ENCODE assay signal across 14 cellular contexts in the genomic region with DNA sequence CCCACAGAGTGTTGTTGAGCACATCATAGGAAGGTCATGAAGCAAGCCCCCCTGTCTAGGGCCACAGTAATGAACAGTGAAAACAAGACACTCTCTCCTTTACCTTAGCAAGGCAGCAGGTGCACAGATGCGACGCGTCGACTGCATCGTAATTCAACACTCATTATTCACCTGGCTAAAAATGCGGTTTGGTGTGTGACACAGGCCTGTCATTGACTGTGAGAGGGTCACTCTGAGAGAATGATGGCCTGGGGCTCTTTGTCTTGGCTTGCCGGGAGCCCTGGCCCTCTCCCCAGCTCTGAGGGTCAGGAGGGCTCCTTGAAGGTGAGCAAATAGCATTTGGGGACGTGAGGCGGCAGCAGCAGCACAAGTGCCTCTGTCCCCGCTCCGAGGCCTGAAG. TPM values are rescaled to one million over a fixed set of nuclear protein-coding genes. Genes with fewer than 3 reads are reported as not detected.
DNase-seq lines count a peak whose midpoint lies in the region; ATAC-seq and TF ChIP-seq lines count a peak whose summit lies in the region.
"Had no signal": no experiment of that assay in that cellular context is flagged by ENCODE, and none has a peak within 500 bp of the region (broad histone marks: within the 10 kb centered on the region; RNA-seq: fewer than 3 reads in every experiment).

No MANE protein-coding gene starts in this region.

- H3K27me3 ChIP-seq in esophagus (ENCODE audit: control insufficient read depth in 1 of 2, insufficient read depth in 2 of 2, low read length in 2 of 2) (no peaks in the 10 kb centered on the region), stomach smooth muscle (ENCODE audit: control insufficient read depth in 1 of 2, insufficient read depth in 2 of 2, low read length in 2 of 2) (no peaks in the 10 kb centered on the region)

- H3K9me3 Mint-ChIP-seq in natural killer cell = no peaks in the 10 kb centered on the region
- H3K9me3 Mint-ChIP-seq: activated T-helper 17 cell treated with anti-CD3 and anti-CD28 coated beads, Interleukin-2, amount 50 U/mL, for 72 hours had no signal

- H3K27ac ChIP-seq in esophagus (ENCODE audit: low read depth in 2 of 2, low read length in 1 of 2) (peak overlapping the region; percentile 16 to 97), stomach smooth muscle (ENCODE audit: low read length) (peak overlapping the region; percentile 89)
- H3K27ac ChIP-seq: coronary artery had no signal

- H3K4me3 ChIP-seq in esophagus (ENCODE audit: low read depth in 1 of 2, low read length in 2 of 2) (no peak overlapping the region), stomach smooth muscle (ENCODE audit: low read length in 2 of 2) (peak overlapping the region in 1 of 2 donors; percentile 15)
- H3K4me3 ChIP-seq: coronary artery had no signal

- H3K36me3 ChIP-seq in esophagus (ENCODE audit: control insufficient read depth in 2 of 2, insufficient read depth in 2 of 2, low read length in 1 of 2) = no peaks in the 10 kb centered on the region
- no peaks in the 10 kb centered on the region for H3K36me3 ChIP-seq in stomach smooth muscle (ENCODE audit: control insufficient read depth in 2 of 2, insufficient read depth in 2 of 2, low read length in 2 of 2)

- no peak for TF ChIP-seq CTCF in natural killer cell (IDR thresholded peaks at IDR 0.05)

- intact Hi-C loops in natural killer cell (cut with micrococcal nuclease) = no loop called here

- peaks cover 6 to 45% of the 10 kb centered on the region in 2 donors for H3K4me1 ChIP-seq in esophagus (ENCODE audit: control insufficient read depth in 2 of 2, insufficient read depth in 2 of 2, low read length in 1 of 2)
- H3K4me1 ChIP-seq in stomach smooth muscle (ENCODE audit: control insufficient read depth, insufficient read depth, low read length) = peaks cover 85% of the 10 kb centered on the region

- WGBS in esophagus, 2 donors = 88 to 92% methylated on average over 11 of the region's 11 CpGs

- H3K4me1 Mint-ChIP-seq in natural killer cell = peaks cover 6 to 9% of the 10 kb centered on the region in 2 donors
- peaks cover 2% of the 10 kb centered on the region for H3K4me1 Mint-ChIP-seq in T-helper 17 cell
- H3K4me1 Mint-ChIP-seq: activated T-helper 17 cell treated with anti-CD3 and anti-CD28 coated beads, Interleukin-2, amount 50 U/mL, for 72 hours had no signal

- ATAC-seq in natural killer cell (no peak), T-helper 17 cell (no peak)
- ATAC-seq: activated T-helper 17 cell treated with anti-CD3 and anti-CD28 coated beads, Interleukin-2, amount 50 U/mL, for 72 hours had no signal

- peak; percentile 33 for DNase-seq in NCI-H2107 treated with DMSO at 0.1 percent for 48 hours (lab: John Stamatoyannopoulos, UW; ENCODE audit: unreplicated experiment)
- no peak for DNase-seq in NCI-H2107 (lab: John Stamatoyannopoulos, UW)
- peak; percentile 17 for DNase-seq in NCI-H748 treated with DMSO at 0.1 percent for 48 hours (lab: John Stamatoyannopoulos, UW)
- no peak for DNase-seq in natural killer cell
- DNase-seq in T-helper 17 cell = no peak
- DNase-seq in activated naive CD4-positive, alpha-beta T cell (lab: John Stamatoyannopoulos, UW) = no peak
- DNase-seq: activated CD4-positive, alpha-beta T cell treated with anti-CD3 and anti-CD28 coated beads, Interleukin-2, amount 50 U/mL, for 48 hours; Calu3; NK-92 treated with Interleukin-12 subunit alpha and Interleukin-12 subunit beta, amount 100 ng/mL, for 24 hours; stimulated activated CD4-positive, alpha-beta T cell treated with anti-CD3 and anti-CD28 coated beads, Interleukin-4, amount 100 ng/mL, for 24 hours had no signal

- H3K27me3 Mint-ChIP-seq in natural killer cell (ENCODE audit: low read depth in 2 of 2) (no peaks in the 10 kb centered on the region), T-helper 17 cell (peaks cover 17% of the 10 kb centered on the region)
- H3K27me3 Mint-ChIP-seq: activated T-helper 17 cell treated with anti-CD3 and anti-CD28 coated beads, Interleukin-2, amount 50 U/mL, for 72 hours had no signal

- no peaks in the 10 kb centered on the region for H3K9me3 ChIP-seq in esophagus (ENCODE audit: control insufficient read depth in 2 of 2, insufficient read depth in 1 of 2, low read depth in 1 of 2, low read length in 1 of 2)
- H3K9me3 ChIP-seq in stomach smooth muscle (ENCODE audit: control insufficient read depth in 2 of 2, low read length in 2 of 2) = no peaks in the 10 kb centered on the region
- no peaks in the 10 kb centered on the region for H3K9me3 ChIP-seq in T-helper 17 cell (ENCODE audit: control insufficient read depth, low read length, poor library complexity, severe bottlenecking)

- H3K27ac Mint-ChIP-seq in natural killer cell (no peak overlapping the region), T-helper 17 cell (no peak overlapping the region)
- H3K27ac Mint-ChIP-seq: activated T-helper 17 cell treated with anti-CD3 and anti-CD28 coated beads, Interleukin-2, amount 50 U/mL, for 72 hours had no signal

- no peak overlapping the region for H3K4me3 Mint-ChIP-seq in natural killer cell
- no peak overlapping the region for H3K4me3 Mint-ChIP-seq in T-helper 17 cell
- H3K4me3 Mint-ChIP-seq: activated T-helper 17 cell treated with anti-CD3 and anti-CD28 coated beads, Interleukin-2, amount 50 U/mL, for 72 hours had no signal

- H3K36me3 Mint-ChIP-seq in natural killer cell (no peaks in the 10 kb centered on the region), T-helper 17 cell (ENCODE audit: low read depth) (no peaks in the 10 kb centered on the region)

- H3K9ac ChIP-seq in stomach smooth muscle (ENCODE audit: low read length in 2 of 2) = no peak overlapping the region

RNA-seq across cellular contexts. Expression of gene SHB, which starts 46.8 kb away (rescaled TPM):
- 10 to 100 TPM; 14.7 to 15.7 TPM for polyA plus RNA-seq in esophagus
- total RNA-seq in natural killer cell (1 to 10 TPM; 2.7 to 7.1 (median 2.9) TPM), T-helper 17 cell (1 to 10 TPM in 1 of 2 donors, under 1 TPM in 1; 0.65 to 1.5 TPM)

Comparison
In these comparisons a context has a peak if more than half of its experiments do, and no peak if none do; other contexts are left out.
1. DNase-seq: peak in NCI-H2107 treated with DMSO at 0.1 percent for 48 hours (single experiment) and NCI-H748 treated with DMSO at 0.1 percent for 48 hours (single experiment); none in NCI-H2107 (single experiment), natural killer cell (single experiment), T-helper 17 cell (0 of 3) and activated naive CD4-positive, alpha-beta T cell (0 of 4).